Comparison of ENCODE assay signal across 31 cellular contexts in the genomic region with DNA sequence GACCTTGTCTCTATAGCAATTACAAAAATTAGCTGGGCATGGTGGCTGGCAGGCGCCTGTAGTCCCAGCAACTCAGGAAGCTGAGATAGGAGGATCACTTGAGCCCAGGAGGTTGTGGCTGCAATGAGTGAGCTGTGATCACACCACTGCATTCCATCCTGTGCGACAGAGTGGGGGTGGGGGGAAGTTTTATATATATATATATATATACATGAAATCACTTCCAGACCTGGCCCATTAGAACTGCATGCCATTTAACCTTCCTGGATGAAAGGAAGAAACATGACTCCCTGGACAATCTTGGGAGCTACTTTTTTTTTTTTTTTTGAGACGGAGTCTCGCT. TPM values are rescaled to one million over a fixed set of nuclear protein-coding genes. Genes with fewer than 3 reads are reported as not detected.
"Had no signal": no experiment of that assay in that cellular context is flagged by ENCODE, and none has a peak within 500 bp of the region (broad histone marks: within the 10 kb centered on the region; RNA-seq: fewer than 3 reads in every experiment).

No MANE protein-coding gene starts in this region.

- H3K9me3 ChIP-seq: SJSA1, SK-N-SH had no signal

- H3K4me1 ChIP-seq: SJSA1 had no signal

- H3K4me3 ChIP-seq: cardiac muscle cell, SJSA1 had no signal

- H3K27ac ChIP-seq: brain microvascular endothelial cell, cardiac muscle cell, SJSA1, VCaP had no signal

- H3K9ac ChIP-seq: SK-N-SH had no signal

- ATAC-seq: activated naive CD8-positive, alpha-beta T cell treated with anti-CD3 and anti-CD28 coated beads, Interleukin-2, amount 50 U/mL, for 24 hours; activated T-cell treated with anti-CD3 and anti-CD28 coated beads, Interleukin-2, amount 50 U/mL, for 4 hours; Panc1 had no signal

- H3K36me3 ChIP-seq: brain microvascular endothelial cell, cardiac muscle cell, SJSA1 had no signal

- H3K4me2 ChIP-seq: SK-N-SH had no signal

- DNase-seq: activated B cell treated with CpG ODN at 0.5 μM for 24 hours; activated CD4-positive, alpha-beta memory T cell treated with anti-CD3 and anti-CD28 coated beads for 36 hours; activated CD4-positive, alpha-beta T cell treated with anti-CD3 and anti-CD28 coated beads for 4 hours; activated CD4-positive, alpha-beta T cell treated with anti-CD3 and anti-CD28 coated beads, Interleukin-2, amount 50 U/mL, for 1 hour; activated CD4-positive, CD25-positive, alpha-beta regulatory T cell treated with anti-CD3 and anti-CD28 coated beads, Interleukin-2, amount 50 U/mL, for 72 hours; activated CD8-positive, alpha-beta memory T cell treated with anti-CD3 and anti-CD28 coated beads, Interleukin-2, amount 50 U/mL, for 4 hours; activated effector memory CD4-positive, alpha-beta T cell treated with Interleukin-2 at 50 U/mL for 16 hours; activated naive CD4-positive, alpha-beta T cell treated with anti-CD3 and anti-CD28 coated beads, Interleukin-2, amount 10 ng/mL, durations not matched to agents 7 days and 5 days; activated naive CD8-positive, alpha-beta T cell treated with anti-CD3 and anti-CD28 coated beads, Interleukin-2, amount 50 U/mL, for 24 hours; activated T-cell treated with anti-CD3 and anti-CD28 coated beads for 4 hours; activated T-cell treated with anti-CD3 and anti-CD28 coated beads, Interleukin-2, amount 50 U/mL, for 4 hours; aorta; brain microvascular endothelial cell; Kasumi-1; KG1; MM.1S; NCI-H1105; NCI-H1417 treated with DMSO at 0.1 percent for 48 hours; NCI-H187 treated with DMSO at 0.1 percent for 48 hours; NCI-H2081; NCI-H2171 treated with DMSO at 0.1 percent for 48 hours; NCI-H2227 treated with DMSO at 0.1 percent for 48 hours; NCI-H446 treated with DMSO at 0.1 percent for 48 hours; NCI-H524; SHP77 treated with DMSO at 0.1 percent for 48 hours; SK-N-SH had no signal

- H3K27me3 ChIP-seq: brain microvascular endothelial cell, cardiac muscle cell had no signal

RNA-seq across cellular contexts. Expression of a gene that starts 36.8 kb away (rescaled TPM):
- total RNA-seq: activated B cell treated with CpG ODN at 0.5 μM for 24 hours, aorta, cardiac muscle cell, RPMI7951, SJSA1 had no signal
- polyA plus RNA-seq: cardiac muscle cell, SK-N-SH had no signal
